9 cellular contexts compared by ENCODE assay signal in the genomic region with DNA sequence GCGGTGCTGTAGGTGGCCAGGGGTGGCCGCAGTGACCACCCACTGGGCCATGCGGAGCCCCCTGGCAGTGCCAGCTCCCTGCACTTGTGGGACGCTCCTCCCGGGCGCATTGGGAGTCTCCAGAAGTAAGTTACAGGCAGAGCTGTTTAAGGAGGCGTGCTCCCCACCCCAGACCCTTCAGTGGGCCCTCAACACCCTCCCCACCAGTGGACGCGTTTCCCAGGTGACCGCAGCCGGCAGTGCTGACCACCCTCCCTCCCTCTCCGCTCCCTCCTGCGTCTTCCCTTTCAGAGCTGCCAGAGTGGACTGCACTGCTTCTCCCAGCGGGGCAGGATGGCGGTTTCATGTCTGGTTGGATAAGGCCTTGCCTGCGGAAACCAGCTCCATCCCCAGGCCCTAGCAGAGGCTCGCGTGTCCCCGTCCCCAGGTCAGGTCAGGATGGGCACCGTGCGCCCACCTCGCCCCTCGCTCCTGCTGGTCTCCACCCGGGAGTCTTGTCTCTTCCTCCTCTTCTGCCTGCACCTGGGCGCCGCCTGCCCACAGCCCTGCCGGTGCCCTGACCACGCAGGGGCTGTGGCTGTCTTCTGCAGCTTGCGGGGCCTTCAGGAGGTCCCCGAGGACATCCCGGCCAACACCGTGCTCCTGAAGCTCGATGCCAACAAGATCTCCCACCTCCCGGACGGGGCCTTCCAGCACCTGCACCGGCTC. TPM values are rescaled to one million over a fixed set of nuclear protein-coding genes. Genes with fewer than 3 reads are reported as not detected.
DNase-seq lines count a peak whose midpoint lies in the region; ATAC-seq, FAIRE-seq and TF ChIP-seq lines count a peak whose summit lies in the region.
"Had no signal": no experiment of that assay in that cellular context is flagged by ENCODE, and none has a peak within 500 bp of the region (broad histone marks: within the 10 kb centered on the region; RNA-seq: fewer than 3 reads in every experiment).

No MANE protein-coding gene starts in this region.

- TF ChIP-seq EP300 in A549 (IDR thresholded peaks at IDR 0.05), result no peak

- TF ChIP-seq POLR2A in A549 (IDR thresholded peaks at IDR 0.05; ENCODE audit: low read length), result no peak

- WGBS in A549 (ENCODE audit: missing lambda C conversion rate), result 89% methylated on average over 19 of the region's 36 CpGs

- peak overlapping the region; percentile 66 to 72 for H3K4me3 Mint-ChIP-seq in effector memory CD8-positive, alpha-beta T cell
- peak overlapping the region in 8 of 10 donors; percentile 28 to 80 (median 58) for H3K4me3 Mint-ChIP-seq in naive thymus-derived CD8-positive, alpha-beta T cell

- no peak; the same call in 2 of the 3 replicates for TF ChIP-seq CTCF in A549 (IDR thresholded peaks at IDR 0.05)
- no peak for TF ChIP-seq CTCF in LNCaP clone FGC (IDR thresholded peaks at IDR 0.05; ENCODE audit: control insufficient read depth, extremely low read depth, insufficient read depth)

- TF ChIP-seq RAD21 in A549 (conservative IDR thresholded peaks at IDR 0.05 in 1 of 2, IDR thresholded peaks at IDR 0.05 in 1 of 2), result no peak; a peak in 1 of 5 replicates

- H3K4me3 ChIP-seq in A549 (peak overlapping the region; percentile 80), LNCaP clone FGC (ENCODE audit: low read depth, low read length) (peak overlapping the region; percentile 62)

- DNase-seq in A549 (ENCODE audit: low read depth in 1 of 2, low spot score in 1 of 2) (no peak), LNCaP clone FGC (ENCODE audit: low read depth) (no peak), OCI-M2 (lab: John Stamatoyannopoulos, UW; ENCODE audit: unreplicated experiment) (no peak), DMS53 treated with DMSO at 0.1 percent for 48 hours (lab: John Stamatoyannopoulos, UW; ENCODE audit: unreplicated experiment) (no peak)
- no peak for DNase-seq in effector memory CD8-positive, alpha-beta T cell
- DNase-seq in naive thymus-derived CD8-positive, alpha-beta T cell, result peak in 1 of 10 donors; percentile 61
- DNase-seq: NCI-H774 had no signal

- CTCF ChIA-PET in A549 (lab: Yijun Ruan, JAX), result interaction anchor here (1.0 to 2.2 kb wide), 7 partner anchors 14 to 275 kb away, joined by 3 to 7 read pairs (median 3); no protein-coding TSS in a partner anchor

- POLR2A ChIA-PET in A549 (lab: Yijun Ruan, JAX), result no interaction called here
- POLR2A ChIA-PET in naive thymus-derived CD8-positive, alpha-beta T cell (lab: Charles Lee), result interaction anchor here (1.2 to 1.7 kb wide), 2 partner anchors 117 to 123 kb away, joined by 3 to 4 read pairs; a partner anchor contains a TSS

- H3K9me3 ChIP-seq in A549, result peaks cover 17% of the 10 kb centered on the region; the same call in 2 of the 3 replicates

- peak overlapping the region; percentile 65 for H3K4me2 ChIP-seq in A549

- peaks cover 0 to 5% of the 10 kb centered on the region in 2 donors for H3K9me3 Mint-ChIP-seq in effector memory CD8-positive, alpha-beta T cell
- peaks cover 0 to 14% (median 2%) of the 10 kb centered on the region in 9 donors for H3K9me3 Mint-ChIP-seq in naive thymus-derived CD8-positive, alpha-beta T cell

- H3K27ac ChIP-seq in A549, result peak overlapping the region in 1 of 2 experiments; percentile 85; a peak in 4 of 6 replicates

- H3K36me3 Mint-ChIP-seq in effector memory CD8-positive, alpha-beta T cell (ENCODE audit: insufficient read depth), result no peaks in the 10 kb centered on the region
- no peaks in the 10 kb centered on the region for H3K36me3 Mint-ChIP-seq in naive thymus-derived CD8-positive, alpha-beta T cell

- no peak for FAIRE-seq in A549 (lab: Jason Lieb, UNC)

- no peaks in the 10 kb centered on the region for H3K4me1 Mint-ChIP-seq in effector memory CD8-positive, alpha-beta T cell (ENCODE audit: low read depth in 2 of 2)
- peaks cover 0 to 9% (median 4%) of the 10 kb centered on the region in 4 donors for H3K4me1 Mint-ChIP-seq in naive thymus-derived CD8-positive, alpha-beta T cell

- ATAC-seq in A549 (peak in 1 of 2 experiments; percentile 10; a peak in 2 of 6 replicates), HG03457 (IDR thresholded peaks at IDR 0.05; ENCODE audit: unreplicated experiment) (no peak), HG03432 (IDR thresholded peaks at IDR 0.05; ENCODE audit: unreplicated experiment) (no peak)
- no peak for ATAC-seq in effector memory CD8-positive, alpha-beta T cell (replicated peaks)
- ATAC-seq in naive thymus-derived CD8-positive, alpha-beta T cell, result no peak

- H3K4me1 ChIP-seq in A549, result peaks cover 3% of the 10 kb centered on the region; the same call in 1 of the 3 replicates

- H3K27ac Mint-ChIP-seq in effector memory CD8-positive, alpha-beta T cell, result no peak overlapping the region
- peak overlapping the region in 1 of 10 donors; percentile 11 for H3K27ac Mint-ChIP-seq in naive thymus-derived CD8-positive, alpha-beta T cell

- H3K27me3 Mint-ChIP-seq in effector memory CD8-positive, alpha-beta T cell, result peaks cover 0 to 1% of the 10 kb centered on the region in 2 donors
- peaks cover 0 to 5% (median 2%) of the 10 kb centered on the region in 5 donors for H3K27me3 Mint-ChIP-seq in naive thymus-derived CD8-positive, alpha-beta T cell

TF ChIP-seq in A549, 52 proteins besides CTCF, POLR2A, EP300 and RAD21:
- TF ChIP-seq NPAS2 (CRISPR knock-in tag; IDR thresholded peaks at IDR 0.05; ENCODE audit: borderline replicate concordance), result no peak
- TF ChIP-seq, protein P1, sequence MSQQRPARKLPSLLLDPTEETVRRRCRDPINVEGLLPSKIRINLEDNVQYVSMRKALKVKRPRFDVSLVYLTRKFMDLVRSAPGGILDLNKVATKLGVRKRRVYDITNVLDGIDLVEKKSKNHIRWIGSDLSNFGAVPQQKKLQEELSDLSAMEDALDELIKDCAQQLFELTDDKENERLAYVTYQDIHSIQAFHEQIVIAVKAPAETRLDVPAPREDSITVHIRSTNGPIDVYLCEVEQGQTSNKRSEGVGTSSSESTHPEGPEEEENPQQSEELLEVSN (IDR thresholded peaks at IDR 0.05; ENCODE audit: borderline replicate concordance, low read depth), result no peak

RNA-seq across cellular contexts. Expression of a gene that starts 1.1 kb away (rescaled TPM):
- polyA plus RNA-seq in A549 (2011; rRNA removed) (0.59 and 0.66 TPM in 2 replicates), A549 (2017; fragmentation: RNase III; extraction: RNeasy Plus Mini Kit Qiagen cat#74134 plus additional on column Dnase treatment) (0.96 to 1.1 TPM (median 1.1 TPM) in 3 replicates)
- 0.94 and 1.4 TPM in 2 replicates for polyA plus RNA-seq in A549 (2012; cell fraction: cytosol; rRNA removed)
- polyA plus RNA-seq in A549 (2012; cell fraction: nucleus; rRNA removed), result 1.6 and 1.7 TPM in 2 replicates
- 0.74 and 0.83 TPM in 2 replicates for polyA minus RNA-seq in A549 (2011; rRNA and poly(A)+ RNA removed)
- under 1 TPM; 0.88 to 0.91 TPM for total RNA-seq in naive thymus-derived CD8-positive, alpha-beta T cell
- polyA plus RNA-seq in naive thymus-derived CD8-positive, alpha-beta T cell, result under 1 TPM; 0.06 to 0.32 (median 0.08) TPM
